In the genomic region with DNA sequence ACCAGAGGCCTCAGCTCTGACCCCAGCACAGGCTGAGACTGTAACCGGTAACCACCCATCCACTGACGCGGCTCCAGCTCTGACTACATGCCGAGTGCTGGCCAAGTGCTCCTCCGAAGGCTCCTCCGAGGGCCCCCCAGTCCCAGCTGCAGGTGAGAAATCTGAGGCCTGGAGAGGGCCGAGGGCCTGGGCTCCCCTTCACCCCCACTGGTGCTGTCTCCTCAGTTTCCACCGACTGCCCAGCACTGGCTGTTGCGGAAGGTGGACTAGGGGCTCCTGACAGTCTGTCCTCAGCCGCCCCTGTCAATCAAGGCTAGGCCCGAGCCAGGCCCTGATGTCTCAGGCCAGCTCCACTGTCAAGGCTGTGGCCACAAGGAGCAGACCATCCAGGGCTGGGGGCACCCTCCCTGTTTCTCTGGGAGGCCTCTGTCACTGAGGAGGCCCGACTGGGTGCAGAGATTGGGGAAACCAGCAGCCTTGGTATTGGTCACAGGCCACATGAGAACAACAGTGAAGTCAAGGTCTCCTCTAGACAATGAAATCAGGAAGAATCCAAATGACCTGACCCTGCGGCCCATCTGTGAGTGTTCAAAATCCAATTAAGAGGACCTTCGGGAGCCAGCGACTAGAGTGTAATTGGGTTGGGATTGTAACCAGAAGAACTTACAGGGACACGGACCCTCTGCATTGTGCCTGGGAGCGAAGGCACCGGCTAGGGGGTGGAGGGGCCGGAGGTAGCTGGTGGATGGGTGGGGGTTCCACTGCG, we compare ENCODE assay signal across 1 cellular context.
A peak's percentile ranks its signal among the peaks of the same experiment; 100 is the strongest.
TF ChIP-seq lines count a peak whose summit lies in the region.

No MANE protein-coding gene starts in this region.

TF ChIP-seq in HepG2, 621 proteins besides CTCF, POLR2A, EP300 and RAD21 (continues in another document):
- no peak for TF ChIP-seq GABPA (IDR thresholded peaks at IDR 0.05; ENCODE audit: low read depth, low read length)
- no peak for TF ChIP-seq GABPA (CRISPR knock-in tag; IDR thresholded peaks at IDR 0.05; ENCODE audit: low read depth)
- TF ChIP-seq ZNF18 (CRISPR knock-in tag; IDR thresholded peaks at IDR 0.05; ENCODE audit: insufficient replicate concordance) = no peak
- TF ChIP-seq MLX (CRISPR knock-in tag; IDR thresholded peaks at IDR 0.05) = no peak
- TF ChIP-seq, protein P1, sequence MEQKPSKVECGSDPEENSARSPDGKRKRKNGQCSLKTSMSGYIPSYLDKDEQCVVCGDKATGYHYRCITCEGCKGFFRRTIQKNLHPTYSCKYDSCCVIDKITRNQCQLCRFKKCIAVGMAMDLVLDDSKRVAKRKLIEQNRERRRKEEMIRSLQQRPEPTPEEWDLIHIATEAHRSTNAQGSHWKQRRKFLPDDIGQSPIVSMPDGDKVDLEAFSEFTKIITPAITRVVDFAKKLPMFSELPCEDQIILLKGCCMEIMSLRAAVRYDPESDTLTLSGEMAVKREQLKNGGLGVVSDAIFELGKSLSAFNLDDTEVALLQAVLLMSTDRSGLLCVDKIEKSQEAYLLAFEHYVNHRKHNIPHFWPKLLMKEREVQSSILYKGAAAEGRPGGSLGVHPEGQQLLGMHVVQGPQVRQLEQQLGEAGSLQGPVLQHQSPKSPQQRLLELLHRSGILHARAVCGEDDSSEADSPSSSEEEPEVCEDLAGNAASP (CRISPR knock-in tag; IDR thresholded peaks at IDR 0.05; ENCODE audit: borderline replicate concordance) = no peak
- no peak for TF ChIP-seq HES4 (CRISPR knock-in tag; IDR thresholded peaks at IDR 0.05; ENCODE audit: borderline replicate concordance)
- TF ChIP-seq NFE2L1 (CRISPR knock-in tag; IDR thresholded peaks at IDR 0.05; ENCODE audit: borderline replicate concordance) = no peak
- no peak for TF ChIP-seq FOXP4 (CRISPR knock-in tag; IDR thresholded peaks at IDR 0.05)
- TF ChIP-seq ZNF782 (CRISPR knock-in tag; IDR thresholded peaks at IDR 0.05; ENCODE audit: borderline replicate concordance) = no peak
- TF ChIP-seq ZNF317 (CRISPR knock-in tag; IDR thresholded peaks at IDR 0.05) = no peak
- TF ChIP-seq, protein P2, sequence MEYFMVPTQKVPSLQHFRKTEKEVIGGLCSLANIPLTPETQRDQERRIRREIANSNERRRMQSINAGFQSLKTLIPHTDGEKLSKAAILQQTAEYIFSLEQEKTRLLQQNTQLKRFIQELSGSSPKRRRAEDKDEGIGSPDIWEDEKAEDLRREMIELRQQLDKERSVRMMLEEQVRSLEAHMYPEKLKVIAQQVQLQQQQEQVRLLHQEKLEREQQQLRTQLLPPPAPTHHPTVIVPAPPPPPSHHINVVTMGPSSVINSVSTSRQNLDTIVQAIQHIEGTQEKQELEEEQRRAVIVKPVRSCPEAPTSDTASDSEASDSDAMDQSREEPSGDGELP (IDR thresholded peaks at IDR 0.05; ENCODE audit: borderline replicate concordance, low read depth) = no peak
- TF ChIP-seq NCOR1 (IDR thresholded peaks at IDR 0.05; ENCODE audit: borderline replicate concordance, low read length) = no peak
- no peak for TF ChIP-seq ZMYM4 (CRISPR knock-in tag; IDR thresholded peaks at IDR 0.05)
- TF ChIP-seq PAXIP1 (CRISPR knock-in tag; conservative IDR thresholded peaks at IDR 0.05) = no peak
- TF ChIP-seq, protein P3, sequence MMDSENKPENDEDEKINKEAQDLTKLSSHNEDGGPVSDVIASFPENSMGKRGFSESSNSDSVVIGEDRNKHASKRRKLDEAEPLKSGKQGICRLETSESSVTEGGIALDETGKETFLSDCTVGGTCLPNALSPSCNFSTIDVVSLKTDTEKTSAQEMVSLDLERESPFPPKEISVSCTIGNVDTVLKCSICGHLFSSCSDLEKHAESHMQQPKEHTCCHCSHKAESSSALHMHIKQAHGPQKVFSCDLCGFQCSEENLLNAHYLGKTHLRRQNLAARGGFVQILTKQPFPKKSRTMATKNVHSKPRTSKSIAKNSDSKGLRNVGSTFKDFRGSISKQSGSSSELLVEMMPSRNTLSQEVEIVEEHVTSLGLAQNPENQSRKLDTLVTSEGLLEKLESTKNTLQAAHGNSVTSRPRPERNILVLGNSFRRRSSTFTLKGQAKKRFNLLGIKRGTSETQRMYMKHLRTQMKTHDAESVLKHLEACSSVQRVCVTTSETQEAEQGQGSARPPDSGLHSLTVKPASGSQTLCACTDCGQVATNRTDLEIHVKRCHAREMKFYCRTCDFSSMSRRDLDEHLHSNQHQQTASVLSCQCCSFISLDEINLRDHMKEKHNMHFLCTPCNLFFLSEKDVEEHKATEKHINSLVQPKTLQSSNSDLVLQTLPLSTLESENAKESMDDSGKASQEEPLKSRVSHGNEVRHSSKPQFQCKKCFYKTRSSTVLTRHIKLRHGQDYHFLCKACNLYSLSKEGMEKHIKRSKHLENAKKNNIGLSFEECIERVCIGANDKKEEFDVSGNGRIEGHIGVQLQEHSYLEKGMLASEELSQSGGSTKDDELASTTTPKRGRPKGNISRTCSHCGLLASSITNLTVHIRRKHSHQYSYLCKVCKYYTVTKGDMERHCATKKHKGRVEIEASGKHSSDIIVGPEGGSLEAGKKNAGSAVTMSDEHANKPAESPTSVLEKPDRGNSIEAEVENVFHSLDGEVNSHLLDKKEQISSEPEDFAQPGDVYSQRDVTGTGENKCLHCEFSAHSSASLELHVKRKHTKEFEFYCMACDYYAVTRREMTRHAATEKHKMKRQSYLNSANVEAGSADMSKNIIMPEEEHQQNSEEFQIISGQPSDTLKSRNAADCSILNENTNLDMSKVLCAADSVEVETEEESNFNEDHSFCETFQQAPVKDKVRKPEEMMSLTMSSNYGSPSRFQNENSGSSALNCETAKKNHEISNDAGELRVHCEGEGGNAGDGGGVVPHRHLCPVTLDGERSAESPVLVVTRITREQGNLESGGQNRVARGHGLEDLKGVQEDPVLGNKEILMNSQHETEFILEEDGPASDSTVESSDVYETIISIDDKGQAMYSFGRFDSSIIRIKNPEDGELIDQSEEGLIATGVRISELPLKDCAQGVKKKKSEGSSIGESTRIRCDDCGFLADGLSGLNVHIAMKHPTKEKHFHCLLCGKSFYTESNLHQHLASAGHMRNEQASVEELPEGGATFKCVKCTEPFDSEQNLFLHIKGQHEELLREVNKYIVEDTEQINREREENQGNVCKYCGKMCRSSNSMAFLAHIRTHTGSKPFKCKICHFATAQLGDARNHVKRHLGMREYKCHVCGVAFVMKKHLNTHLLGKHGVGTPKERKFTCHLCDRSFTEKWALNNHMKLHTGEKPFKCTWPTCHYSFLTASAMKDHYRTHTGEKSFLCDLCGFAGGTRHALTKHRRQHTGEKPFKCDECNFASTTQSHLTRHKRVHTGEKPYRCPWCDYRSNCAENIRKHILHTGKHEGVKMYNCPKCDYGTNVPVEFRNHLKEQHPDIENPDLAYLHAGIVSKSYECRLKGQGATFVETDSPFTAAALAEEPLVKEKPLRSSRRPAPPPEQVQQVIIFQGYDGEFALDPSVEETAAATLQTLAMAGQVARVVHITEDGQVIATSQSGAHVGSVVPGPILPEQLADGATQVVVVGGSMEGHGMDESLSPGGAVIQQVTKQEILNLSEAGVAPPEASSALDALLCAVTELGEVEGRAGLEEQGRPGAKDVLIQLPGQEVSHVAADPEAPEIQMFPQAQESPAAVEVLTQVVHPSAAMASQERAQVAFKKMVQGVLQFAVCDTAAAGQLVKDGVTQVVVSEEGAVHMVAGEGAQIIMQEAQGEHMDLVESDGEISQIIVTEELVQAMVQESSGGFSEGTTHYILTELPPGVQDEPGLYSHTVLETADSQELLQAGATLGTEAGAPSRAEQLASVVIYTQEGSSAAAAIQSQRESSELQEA (CRISPR knock-in tag; IDR thresholded peaks at IDR 0.05; ENCODE audit: not compliant biosample characterization) = no peak
- no peak for TF ChIP-seq ZNF101 (CRISPR knock-in tag; IDR thresholded peaks at IDR 0.05; ENCODE audit: borderline replicate concordance, low read depth)
- TF ChIP-seq KLF9 (CRISPR knock-in tag; IDR thresholded peaks at IDR 0.05; ENCODE audit: low read depth) = no peak
- TF ChIP-seq PBX2 (CRISPR knock-in tag; IDR thresholded peaks at IDR 0.05) = peak; percentile 75
- TF ChIP-seq, protein P4, sequence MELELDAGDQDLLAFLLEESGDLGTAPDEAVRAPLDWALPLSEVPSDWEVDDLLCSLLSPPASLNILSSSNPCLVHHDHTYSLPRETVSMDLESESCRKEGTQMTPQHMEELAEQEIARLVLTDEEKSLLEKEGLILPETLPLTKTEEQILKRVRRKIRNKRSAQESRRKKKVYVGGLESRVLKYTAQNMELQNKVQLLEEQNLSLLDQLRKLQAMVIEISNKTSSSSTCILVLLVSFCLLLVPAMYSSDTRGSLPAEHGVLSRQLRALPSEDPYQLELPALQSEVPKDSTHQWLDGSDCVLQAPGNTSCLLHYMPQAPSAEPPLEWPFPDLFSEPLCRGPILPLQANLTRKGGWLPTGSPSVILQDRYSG (CRISPR knock-in tag; IDR thresholded peaks at IDR 0.05) = no peak
- no peak for TF ChIP-seq SMARCE1 (IDR thresholded peaks at IDR 0.05; ENCODE audit: borderline replicate concordance)
- no peak for TF ChIP-seq CEBPB (IDR thresholded peaks at IDR 0.05; ENCODE audit: borderline replicate concordance, low read depth, low read length)
- TF ChIP-seq ZKSCAN8 (CRISPR knock-in tag; IDR thresholded peaks at IDR 0.05; ENCODE audit: borderline replicate concordance) = no peak
